In the genomic region with DNA sequence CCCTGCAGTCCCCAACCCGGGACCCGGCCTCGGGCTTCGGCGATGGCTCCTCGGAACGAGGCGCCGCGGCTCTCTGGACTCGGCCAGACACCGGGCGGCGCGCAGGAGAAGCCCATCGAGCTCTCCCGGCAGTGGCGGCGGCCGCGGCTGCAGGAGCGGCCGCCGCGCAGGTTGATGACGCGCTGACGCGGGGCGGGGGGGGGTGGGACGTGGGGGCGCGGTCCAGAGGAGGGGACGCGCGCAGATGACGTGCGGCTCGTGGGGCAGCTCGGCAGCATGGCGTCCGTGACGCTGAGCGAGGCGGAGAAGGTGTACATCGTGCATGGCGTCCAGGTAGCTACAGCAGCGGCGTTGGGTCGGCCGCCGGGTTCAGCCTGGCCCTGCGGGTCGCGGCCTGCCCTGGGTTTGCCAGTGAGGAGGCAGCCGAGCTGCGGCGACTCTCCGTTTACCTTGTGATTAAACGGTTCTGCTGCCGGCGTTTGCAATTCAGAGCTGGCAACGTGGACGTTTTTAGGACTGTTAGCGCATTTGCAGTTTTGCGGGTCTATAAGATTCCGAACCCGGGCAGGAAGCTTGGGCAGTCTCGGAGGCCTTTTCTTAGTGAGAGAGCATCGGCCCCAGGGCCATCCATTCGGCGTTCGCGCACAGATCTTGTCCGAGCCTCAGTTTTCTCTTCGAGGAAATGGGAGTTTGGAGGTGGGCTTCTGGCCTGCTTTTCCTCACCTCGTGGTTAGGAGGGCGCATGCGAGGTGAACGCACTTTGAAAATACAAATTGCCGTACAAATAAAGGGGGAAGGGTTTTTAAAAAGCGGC, we compare ENCODE assay signal across 8 cellular contexts. TPM values are rescaled to one million over a fixed set of nuclear protein-coding genes. Genes with fewer than 3 reads are reported as not detected.
DNase-seq lines count a peak whose midpoint lies in the region; ATAC-seq and TF ChIP-seq lines count a peak whose summit lies in the region.

Gene EXOSC7, plus strand, starts transcription at position 243 of the 814 bp plus-strand sequence. Its CDS starts 34 bp downstream, at position 277.
Gene ZDHHC3, minus strand, starts transcription at position 173 of the 814 bp plus-strand sequence. CDS start 16,738 bp downstream, outside the sequence.

- no peaks in the 10 kb centered on the region for H3K9me3 ChIP-seq in testis

- H3K36me3 Mint-ChIP-seq in activated naive CD4-positive, alpha-beta T cell treated with anti-CD3 and anti-CD28 coated beads, Interleukin-2, amount 50 U/mL, for 72 hours, result peaks cover 8 to 29% of the 10 kb centered on the region in 2 donors
- no peaks in the 10 kb centered on the region for H3K36me3 Mint-ChIP-seq in osteocyte (ENCODE audit: unreplicated experiment)

- peak within 1 kb of the TSS; percentile 77 to 82 for H3K27ac ChIP-seq in testis

- TF ChIP-seq CTCF in osteocyte (IDR thresholded peaks at IDR 0.05) (no peak), testis (IDR thresholded peaks at IDR 0.05) (no peak)

- 0 to 1% methylated on average over 27 to 57 of the region's 82 CpGs for WGBS in testis, 2 donors

- peak within 1 kb of the TSS; percentile 97 for H3K4me3 ChIP-seq in H7 (ENCODE audit: insufficient read depth, low read depth, low read length)
- peak within 1 kb of the TSS; percentile 84 to 97 for H3K4me3 ChIP-seq in testis

- DNase-seq in GM04504 (ENCODE audit: low read depth), result peak; percentile 73
- DNase-seq in H7, result peak; percentile 97
- DNase-seq in M059J (ENCODE audit: low read depth), result peak; percentile 75
- peak; percentile 62 for DNase-seq in SKM-1 treated with dmso at 0.1 percent for 144 hours (lab: John Stamatoyannopoulos, UW; ENCODE audit: unreplicated experiment)
- DNase-seq in activated naive CD4-positive, alpha-beta T cell treated with anti-CD3 and anti-CD28 coated beads, Interleukin-2, amount 50 U/mL, for 72 hours (ENCODE audit: low spot score in 2 of 2), result peak; percentile 77 to 85
- DNase-seq in glomerular visceral epithelial cell (ENCODE audit: extremely low spot score), result peak; percentile 84
- peak; percentile 93 for DNase-seq in osteocyte (ENCODE audit: extremely low spot score, unreplicated experiment)
- peak; percentile 95 for DNase-seq in testis

- TF ChIP-seq POLR2A in testis (IDR thresholded peaks at IDR 0.05), result no peak

- intact Hi-C loops in testis (cut with DNase I; ENCODE audit: low total_unique reads), result no loop called here

- no peaks in the 10 kb centered on the region for H3K27me3 Mint-ChIP-seq in osteocyte (ENCODE audit: unreplicated experiment)

- peak within 1 kb of the TSS; percentile 96 for H3K4me3 Mint-ChIP-seq in osteocyte (ENCODE audit: unreplicated experiment)

- H3K27me3 ChIP-seq in H7 (ENCODE audit: control insufficient read depth, insufficient read depth, low read length) (no peaks in the 10 kb centered on the region), testis (no peaks in the 10 kb centered on the region)

- peak within 1 kb of the TSS; percentile 98 to 99 for H3K27ac Mint-ChIP-seq in activated naive CD4-positive, alpha-beta T cell treated with anti-CD3 and anti-CD28 coated beads, Interleukin-2, amount 50 U/mL, for 72 hours
- peak within 1 kb of the TSS; percentile 84 for H3K27ac Mint-ChIP-seq in osteocyte (ENCODE audit: unreplicated experiment)

- no peaks in the 10 kb centered on the region for H3K9me3 Mint-ChIP-seq in activated naive CD4-positive, alpha-beta T cell treated with anti-CD3 and anti-CD28 coated beads, Interleukin-2, amount 50 U/mL, for 72 hours
- H3K9me3 Mint-ChIP-seq in osteocyte (ENCODE audit: unreplicated experiment), result no peaks in the 10 kb centered on the region

- no peaks in the 10 kb centered on the region for H3K36me3 ChIP-seq in H7 (replicated peaks; ENCODE audit: control insufficient read depth, insufficient read depth, low read length)
- no peaks in the 10 kb centered on the region for H3K36me3 ChIP-seq in testis (ENCODE audit: low read depth, missing control alignments)

- peaks cover 23% of the 10 kb centered on the region for H3K4me1 ChIP-seq in testis

- peak; percentile 92 to 94 for ATAC-seq in activated naive CD4-positive, alpha-beta T cell treated with anti-CD3 and anti-CD28 coated beads, Interleukin-2, amount 50 U/mL, for 72 hours

- H3K4me1 Mint-ChIP-seq in osteocyte (ENCODE audit: unreplicated experiment), result peaks cover 37% of the 10 kb centered on the region

RNA-seq across cellular contexts. Expression of gene EXOSC7, which starts in this region (rescaled TPM):
- 83.4 and 96.3 TPM in 2 replicates for total RNA-seq in H7 (2014; rRNA removed; shearing (Covaris generic))
- total RNA-seq in M059J (2014; rRNA removed; shearing (Covaris generic)), result 43.4 and 45.1 TPM in 2 replicates
- total RNA-seq in activated naive CD4-positive, alpha-beta T cell treated with anti-CD3 and anti-CD28 coated beads, Interleukin-2, amount 50 U/mL, for 72 hours, result 10 to 100 TPM; 47.8 to 71.1 TPM
- total RNA-seq in osteocyte, result 36.7 and 39.8 TPM in 2 replicates
- total RNA-seq in testis, result 10 to 100 TPM; 66.3 to 71.5 TPM
- polyA plus RNA-seq in testis (ENCODE audit: insufficient read depth, low read depth, low replicate concordance), result 63.3 TPM

RNA-seq across cellular contexts. Expression of gene ZDHHC3, which starts in this region (rescaled TPM):
- 55.6 and 58.2 TPM in 2 replicates for total RNA-seq in H7 (2014; rRNA removed; shearing (Covaris generic))
- total RNA-seq in M059J (2014; rRNA removed; shearing (Covaris generic)), result 56.7 and 58.1 TPM in 2 replicates
- total RNA-seq in activated naive CD4-positive, alpha-beta T cell treated with anti-CD3 and anti-CD28 coated beads, Interleukin-2, amount 50 U/mL, for 72 hours, result 10 to 100 TPM; 21.7 to 40.5 TPM
- total RNA-seq in osteocyte (90.3 and 96.6 TPM in 2 replicates), testis (100 to 1,000 TPM; 122 to 164 TPM)
- polyA plus RNA-seq in testis (ENCODE audit: insufficient read depth, low read depth, low replicate concordance), result 248 TPM

Comparison
In these comparisons a context has a peak if more than half of its experiments do, and no peak if none do; other contexts are left out.
1. Peak in every context shown above with its lines: DNase-seq, ATAC-seq, H3K4me3 ChIP-seq and H3K27ac ChIP-seq.